ENCODE assay signal across 19 cellular contexts in genomic region chr4:14961292-14961691, GRCh38.
"Had no signal": no experiment of that assay in that cellular context is flagged by ENCODE, and none has a peak within 500 bp of the region (broad histone marks: within the 10 kb centered on the region; RNA-seq: fewer than 3 reads in every experiment).

No MANE protein-coding gene starts in this region.

- H3K9me3 ChIP-seq: esophagus squamous epithelium, gastroesophageal sphincter, lower lobe of right lung, ovary had no signal

- FAIRE-seq: keratinocyte had no signal

- DNase-seq: dermis blood vessel endothelial cell; esophagus squamous epithelium; foreskin fibroblast; glutamatergic neuron; immature natural killer cell; left lung; lower lobe of right lung; midbrain; nucleus accumbens; ovary; right cardiac atrium; stimulated activated CD4-positive, alpha-beta T cell treated with anti-CD3 and anti-CD28 coated beads, Interleukin-2, amount 100 ng/mL, for 48 hours; stimulated activated naive CD4-positive, alpha-beta T cell treated with Interleukin-2 at 50 U/mL for 16 hours; trophoblast cell had no signal

- H3K4me1 ChIP-seq: esophagus squamous epithelium, gastroesophageal sphincter, left lung, neural progenitor cell had no signal

- H3K27ac ChIP-seq: esophagus squamous epithelium, gastroesophageal sphincter, left lung, lower lobe of right lung, neural progenitor cell, ovary had no signal

- ATAC-seq: gastroesophageal sphincter; left lung; lower lobe of right lung; natural killer cell treated with Interleukin-12 subunit alpha and Interleukin-12 subunit beta and Interleukin-15 and Interleukin-18, amount 100 ng/mL, for 72 hours; right cardiac atrium had no signal

- H3K27me3 ChIP-seq: esophagus squamous epithelium, gastroesophageal sphincter, left lung, neural progenitor cell, ovary had no signal

- H3K4me3 ChIP-seq: esophagus squamous epithelium, gastroesophageal sphincter, left lung, lower lobe of right lung, neural progenitor cell, ovary, smooth muscle cell had no signal

- H3K36me3 ChIP-seq: esophagus squamous epithelium, gastroesophageal sphincter, left lung, lower lobe of right lung, neural progenitor cell, ovary had no signal
